ENCODE assay signal across 21 cellular contexts in genomic region chr4:160136021-160136420, GRCh38.
"Had no signal": no experiment of that assay in that cellular context is flagged by ENCODE, and none has a peak within 500 bp of the region (broad histone marks: within the 10 kb centered on the region; RNA-seq: fewer than 3 reads in every experiment).

No MANE protein-coding gene starts in this region.

- ATAC-seq: activated T-cell treated with anti-CD3 and anti-CD28 coated beads, Interleukin-2, amount 50 U/mL, for 4 hours; esophagus mucosa; right cardiac atrium; stimulated activated effector memory CD8-positive, alpha-beta T cell treated with anti-CD3 and anti-CD28 coated beads, Interleukin-12 subunit alpha, Interleukin-12 subunit beta, amount 100 ng/mL, for 72 hours; stimulated activated naive CD8-positive, alpha-beta T cell treated with anti-CD3 and anti-CD28 coated beads, Interleukin-15, amount 100 ng/mL, for 72 hours had no signal

- H3K4me3 ChIP-seq: adrenal gland, hepatocyte, left ventricle myocardium inferior, ovary, prostate gland, tibial nerve had no signal

- DNase-seq: activated CD8-positive, alpha-beta memory T cell treated with anti-CD3 and anti-CD28 coated beads for 24 hours; activated CD8-positive, alpha-beta memory T cell treated with anti-CD3 and anti-CD28 coated beads, Interleukin-2, amount 50 U/mL, for 4 hours; activated naive CD4-positive, alpha-beta T cell; activated T-cell treated with anti-CD3 and anti-CD28 coated beads, Interleukin-2, amount 50 U/mL, for 4 hours; adrenal gland; dermis blood vessel endothelial cell; effector CD8-positive, alpha-beta T cell; glutamatergic neuron; immature natural killer cell; kidney glomerular epithelial cell; left ventricle myocardium inferior; ovary; right cardiac atrium; stimulated activated CD4-positive, alpha-beta T cell treated with anti-CD3 and anti-CD28 coated beads, Interleukin-12 subunit alpha, Interleukin-12 subunit beta, amount 100 ng/mL, for 4 hours; stimulated activated naive CD8-positive, alpha-beta T cell treated with anti-CD3 and anti-CD28 coated beads, Interleukin-15, amount 100 ng/mL, for 72 hours had no signal

- H3K27ac ChIP-seq: adrenal gland, hepatocyte, left ventricle myocardium inferior, neutrophil, ovary, prostate gland, tibial nerve had no signal
